24 cellular contexts compared by ENCODE assay signal in genomic region chr17:82048571-82048971, GRCh38. TPM values are rescaled to one million over a fixed set of nuclear protein-coding genes. Genes with fewer than 3 reads are reported as not detected.
DNase-seq lines count a peak whose midpoint lies in the region; ATAC-seq, FAIRE-seq and TF ChIP-seq lines count a peak whose summit lies in the region.
"Had no signal": no experiment of that assay in that cellular context is flagged by ENCODE, and none has a peak within 500 bp of the region (broad histone marks: within the 10 kb centered on the region; RNA-seq: fewer than 3 reads in every experiment).

No MANE protein-coding gene starts in this region.

- peaks cover 5 to 21% (median 18%) of the 10 kb centered on the region in 3 donors for H3K4me1 Mint-ChIP-seq in T-cell
- H3K4me1 Mint-ChIP-seq in immature natural killer cell: peaks cover 7 to 25% of the 10 kb centered on the region in 2 donors

- POLR2A ChIA-PET in HEK293 (lab: Yijun Ruan, JAX): interaction anchor here (14.2 kb wide), 1 partner anchor 10 kb away, joined by 96 read pairs; the partner anchor contains the start of gene DCXR
- POLR2A ChIA-PET in T-cell (lab: Charles Lee): no interaction called here
- POLR2A ChIA-PET in K562 (lab: Yijun Ruan, JAX): no interaction called here

- H3K4me3 ChIP-seq in HEK293 (ENCODE audit: low read depth, low read length) (no peak overlapping the region), K562 (no peak overlapping the region), osteoblast (ENCODE audit: insufficient read depth, low read length) (no peak overlapping the region)

- H3K9me3 Mint-ChIP-seq in T-cell (no peaks in the 10 kb centered on the region), immature natural killer cell (no peaks in the 10 kb centered on the region)
- H3K9me3 Mint-ChIP-seq: CD8-positive, alpha-beta memory T cell had no signal

- DNase-seq in T-cell (no peak), K562 (ENCODE audit: extremely low read depth in 1 of 4, low spot score in 3 of 4) (peak in 2 of 4 experiments; percentile 23 to 36), osteoblast (ENCODE audit: insufficient read length, low spot score, missing footprints) (peak; percentile 85), immature natural killer cell (no peak), MV-4-11 (lab: John Stamatoyannopoulos, UW) (no peak)
- DNase-seq in effector CD8-positive, alpha-beta T cell (lab: John Stamatoyannopoulos, UW): no peak
- DNase-seq in activated CD4-positive, CD25-positive, alpha-beta regulatory T cell (lab: John Stamatoyannopoulos, UW): no peak
- DNase-seq: CD8-positive, alpha-beta memory T cell; DMS 273 treated with DMSO at 0.1 percent for 48 hours; DMS79 treated with DMSO at 0.1 percent for 48 hours; KBM-7; NCI-H1417; NCI-H1694; NCI-H2029 treated with DMSO at 0.1 percent for 48 hours; NCI-H446 treated with DMSO at 0.1 percent for 48 hours; NCI-H526; NCI-H82; NK-92 treated with Interleukin-12 subunit alpha and Interleukin-12 subunit beta, amount 100 ng/mL, for 24 hours; RPMI8226; SHP77 had no signal

- H3K27me3 ChIP-seq in K562 (ENCODE audit: control insufficient read depth in 2 of 2, insufficient read depth in 2 of 2, low read length in 2 of 2): no peaks in the 10 kb centered on the region
- no peaks in the 10 kb centered on the region for H3K27me3 ChIP-seq in osteoblast (ENCODE audit: insufficient read depth, low read length)

- CTCF ChIA-PET in HEK293 (lab: Yijun Ruan, JAX) (interaction anchor here (1.0 to 1.1 kb wide), 3 partner anchors 11 to 18 kb away, joined by 3 to 4 read pairs (median 3); partner anchors contain the start of gene DCXR), T-cell (lab: Charles Lee) (interaction anchor here in 1 of 2 donors (0.9 kb wide), 1 partner anchor 11 kb away, joined by 5 read pairs; the partner anchor contains the start of gene DCXR), K562 (lab: Yijun Ruan, JAX; ENCODE audit: low intra/inter-chr PET ratio) (no interaction called here)

- no TSS peak for BruUV-seq in K562 (replicated peaks; lab: Mats Ljungman, UMichigan)

- ATAC-seq in T-cell (replicated peaks in 1 of 4) (no peak), K562 (no peak)

- H4K20me1 ChIP-seq in K562 (replicated peaks; ENCODE audit: control insufficient read depth, insufficient read depth, low read length) (0 out of 2 replicates have a peak, but pooled peaks cover 4% of the 10 kb centered on the region), osteoblast (ENCODE audit: insufficient read depth, low read length) (peaks cover 4% of the 10 kb centered on the region)

- TF ChIP-seq EP300 in K562 (IDR thresholded peaks at IDR 0.05; ENCODE audit: low read length): no peak

- peaks cover 7% of the 10 kb centered on the region for H3K36me3 Mint-ChIP-seq in T-cell
- peaks cover 0 to 5% (median 0%) of the 10 kb centered on the region in 3 donors for H3K36me3 Mint-ChIP-seq in immature natural killer cell

- H3K27me3 Mint-ChIP-seq in T-cell: no peaks in the 10 kb centered on the region
- H3K27me3 Mint-ChIP-seq in immature natural killer cell (ENCODE audit: low read depth in 3 of 3): peaks cover 0 to 2% (median 0%) of the 10 kb centered on the region in 3 donors
- H3K27me3 Mint-ChIP-seq: B cell; CD8-positive, alpha-beta memory T cell had no signal

- no peaks in the 10 kb centered on the region for H3K9me3 ChIP-seq in HEK293 (ENCODE audit: control insufficient read depth, insufficient read depth, low read depth, low read length)
- no peaks in the 10 kb centered on the region for H3K9me3 ChIP-seq in K562 (replicated peaks; ENCODE audit: control insufficient read depth, insufficient read depth, low read depth, low read length)
- no peaks in the 10 kb centered on the region for H3K9me3 ChIP-seq in osteoblast (ENCODE audit: low read depth, low read length)

- 91% methylated on average over 12 of the region's 20 CpGs for WGBS in K562 (ENCODE audit: insufficient coverage, low coverage, missing lambda C conversion rate)

- H2AFZ ChIP-seq in K562 (ENCODE audit: low read depth, low read length) (no peak overlapping the region), osteoblast (ENCODE audit: low read length) (no peak overlapping the region)

- peaks cover 7% of the 10 kb centered on the region for H3K4me1 ChIP-seq in HEK293 (ENCODE audit: control insufficient read depth, insufficient read depth, low read length)
- peaks cover 6 to 72% of the 10 kb centered on the region in 2 experiments; a peak in 3 of 5 replicates for H3K4me1 ChIP-seq in K562 (replicated peaks in 1 of 2; ENCODE audit: control insufficient read depth in 2 of 2, insufficient read depth in 2 of 2, low read length in 2 of 2)
- H3K4me1 ChIP-seq in osteoblast (ENCODE audit: insufficient read depth, low read length): peaks cover 12% of the 10 kb centered on the region

- H3K36me3 ChIP-seq in HEK293 (ENCODE audit: control insufficient read depth in 2 of 2, insufficient read depth in 1 of 2, low read length in 2 of 2) (peaks cover 0 to 54% of the 10 kb centered on the region in 2 experiments; a peak in 1 of 3 replicates), K562 (ENCODE audit: control insufficient read depth, insufficient read depth, low read length) (peaks cover 44% of the 10 kb centered on the region; the same call in 2 of the 3 replicates), osteoblast (ENCODE audit: insufficient read depth, low read length) (peaks cover 30% of the 10 kb centered on the region)

- peak overlapping the region in 1 of 2 experiments; percentile 43; a peak in 1 of 4 replicates for H3K9ac ChIP-seq in K562 (ENCODE audit: insufficient read depth in 1 of 2, low read depth in 2 of 2, low read length in 2 of 2)

- no peak for FAIRE-seq in K562 (lab: Jason Lieb, UNC)
- FAIRE-seq: H54 had no signal

- H3K27ac ChIP-seq in HEK293 (ENCODE audit: extremely low read depth, low read depth, low read length) (no peak overlapping the region), K562 (ENCODE audit: extremely low read depth, low read depth, low read length) (no peak overlapping the region), osteoblast (ENCODE audit: low read depth, low read length) (no peak overlapping the region)
- H3K27ac ChIP-seq: C4-2B had no signal

- no peak overlapping the region for H3K4me2 ChIP-seq in K562 (ENCODE audit: insufficient read depth, low read length)
- no peak overlapping the region for H3K4me2 ChIP-seq in osteoblast (ENCODE audit: insufficient read depth, low read length)

- no peak for TF ChIP-seq RAD21 in K562 (CRISPR knock-in tag; conservative IDR thresholded peaks at IDR 0.05 in 1 of 2, IDR thresholded peaks at IDR 0.05 in 1 of 2)

- no peak for TF ChIP-seq POLR2A in K562 (conservative IDR thresholded peaks at IDR 0.05)

- no peak for TF ChIP-seq CTCF in HEK293 (tag by site-specific recombination; IDR thresholded peaks at IDR 0.05)
- TF ChIP-seq CTCF in K562 (IDR thresholded peaks at IDR 0.05 in 2 of 3, conservative IDR thresholded peaks at IDR 0.05 in 1 of 3; ENCODE audit: insufficient read depth in 2 of 3, low read depth in 1 of 3, low read length in 3 of 3): no peak
- TF ChIP-seq CTCF in osteoblast (IDR thresholded peaks at IDR 0.05; ENCODE audit: extremely low read depth, low read depth, low read length): no peak

- intact Hi-C loops in K562 (cut with micrococcal nuclease): no loop called here

- H3K9me1 ChIP-seq in K562 (ENCODE audit: control insufficient read depth, insufficient read depth, low read length): peaks cover 2% of the 10 kb centered on the region

- H3K4me3 Mint-ChIP-seq in T-cell (peak overlapping the region in 2 of 3 donors; percentile 24 to 46), immature natural killer cell (no peak overlapping the region)

- in situ Hi-C loops in K562 (cut with MboI): no loop called here

- H3K79me2 ChIP-seq in K562 (ENCODE audit: control insufficient read depth, insufficient read depth, low read length): peaks cover 28% of the 10 kb centered on the region
- H3K79me2 ChIP-seq in osteoblast (ENCODE audit: insufficient read depth, low read length): peaks cover 35% of the 10 kb centered on the region

- H3K27ac Mint-ChIP-seq in T-cell: no peak overlapping the region
- H3K27ac Mint-ChIP-seq in immature natural killer cell: no peak overlapping the region
- H3K27ac Mint-ChIP-seq: B cell had no signal

RNA-seq across cellular contexts. Expression of gene RFNG, which starts 3.0 kb away (rescaled TPM):
- total RNA-seq in T-cell: 10 to 100 TPM; 31.5 to 38.6 (median 35.2) TPM
- total RNA-seq in K562 (2011; cell fraction: chromatin; rRNA removed; ENCODE audit: low replicate concordance): 23.1 and 61.7 TPM in 2 replicates
- total RNA-seq in K562 (2011; cell fraction: nucleolus; rRNA removed): 74.4 and 74.9 TPM in 2 replicates
- total RNA-seq in K562 (2011; cell fraction: nucleoplasm; rRNA removed): 36.5 and 40.5 TPM in 2 replicates
- total RNA-seq in K562 (2014; rRNA removed): 23.6 and 28.4 TPM in 2 replicates
- total RNA-seq in K562 (2014; rRNA removed; fragmentation: Illumina TruSeq; extraction: Trizol): 6.5 and 9.5 TPM in 2 replicates
- total RNA-seq in K562 (2015; rRNA removed; fragmentation: Illumina TruSeq; extraction: Trizol): 11.1 and 14.3 TPM in 2 replicates
- total RNA-seq in K562 (2021): 26.9 and 30.2 TPM in 2 replicates
- 9.2 and 17.2 TPM in 2 replicates for polyA plus RNA-seq in K562 (2011; rRNA removed)
- 12.2 and 23.8 TPM in 2 replicates for polyA plus RNA-seq in K562 (2011; cell fraction: cytosol; rRNA removed)
- 144 and 164 TPM in 2 replicates for polyA plus RNA-seq in K562 (2011; cell fraction: nucleus; rRNA removed)
- polyA plus RNA-seq in K562 (2012): 16.9 and 35.2 TPM in 2 replicates
- polyA plus RNA-seq in K562 (2014; fragmentation: Illumina TruSeq; extraction: Trizol): 9.0 and 18.5 TPM in 2 replicates
- polyA plus RNA-seq in K562 (2014; fragmentation: Nextera tagmentation; extraction: Ambion mirVana): under 1 TPM; 0.32 to 0.66 TPM
- polyA plus RNA-seq in K562 (2014; rRNA removed): 32.6 and 32.8 TPM in 2 replicates
- 2.0 TPM in 2 replicates for polyA minus RNA-seq in K562 (2011; rRNA and poly(A)+ RNA removed)
- polyA minus RNA-seq in K562 (2011; cell fraction: cytosol; rRNA and poly(A)+ RNA removed): 11.7 and 13.1 TPM in 2 replicates
- polyA minus RNA-seq in K562 (2011; cell fraction: nucleus; rRNA and poly(A)+ RNA removed): 11.4 and 14.3 TPM in 2 replicates
- 46.3 and 52.7 TPM in 2 replicates for total RNA-seq in osteoblast
- polyA plus RNA-seq in immature natural killer cell: 1 to 10 TPM; 2.2 to 3.7 (median 3.2) TPM

RNA-seq across cellular contexts. Expression of gene GPS1, which starts 3.1 kb away (rescaled TPM):
- total RNA-seq in T-cell: 100 to 1,000 TPM in 2 of 5 donors, 10 to 100 TPM in 3; 75.3 to 117 (median 98.0) TPM
- 57.5 and 207 TPM in 2 replicates for total RNA-seq in K562 (2011; cell fraction: chromatin; rRNA removed; ENCODE audit: low replicate concordance)
- total RNA-seq in K562 (2011; cell fraction: nucleolus; rRNA removed): 178 and 205 TPM in 2 replicates
- total RNA-seq in K562 (2011; cell fraction: nucleoplasm; rRNA removed): 87.8 and 88.8 TPM in 2 replicates
- 137 and 183 TPM in 2 replicates for total RNA-seq in K562 (2014; rRNA removed)
- 17.5 and 26.3 TPM in 2 replicates for total RNA-seq in K562 (2014; rRNA removed; fragmentation: Illumina TruSeq; extraction: Trizol)
- 69.9 and 72.5 TPM in 2 replicates for total RNA-seq in K562 (2015; rRNA removed; fragmentation: Illumina TruSeq; extraction: Trizol)
- 162 and 167 TPM in 2 replicates for total RNA-seq in K562 (2021)
- 57.0 and 88.5 TPM in 2 replicates for polyA plus RNA-seq in K562 (2011; rRNA removed)
- polyA plus RNA-seq in K562 (2011; cell fraction: cytosol; rRNA removed): 94.2 and 226 TPM in 2 replicates
- polyA plus RNA-seq in K562 (2011; cell fraction: nucleus; rRNA removed): 212 and 255 TPM in 2 replicates
- polyA plus RNA-seq in K562 (2012): 103 and 115 TPM in 2 replicates
- 74.5 and 111 TPM in 2 replicates for polyA plus RNA-seq in K562 (2014; fragmentation: Illumina TruSeq; extraction: Trizol)
- polyA plus RNA-seq in K562 (2014; fragmentation: Nextera tagmentation; extraction: Ambion mirVana): 10 to 100 TPM in 1 of 2 experiments, 1 to 10 TPM in 1; 3.1 to 13.4 TPM
- 112 and 123 TPM in 2 replicates for polyA plus RNA-seq in K562 (2014; rRNA removed)
- polyA minus RNA-seq in K562 (2011; rRNA and poly(A)+ RNA removed): 31.9 and 46.4 TPM in 2 replicates
- 71.4 and 74.6 TPM in 2 replicates for polyA minus RNA-seq in K562 (2011; cell fraction: cytosol; rRNA and poly(A)+ RNA removed)
- 72.3 and 75.2 TPM in 2 replicates for polyA minus RNA-seq in K562 (2011; cell fraction: nucleus; rRNA and poly(A)+ RNA removed)
- total RNA-seq in osteoblast: 90.2 and 93.7 TPM in 2 replicates
- 100 to 1,000 TPM; 174 to 212 (median 183) TPM for polyA plus RNA-seq in immature natural killer cell

RNA-seq across cellular contexts. Expression of gene DCXR, which starts 11.1 kb away (rescaled TPM):
- total RNA-seq in T-cell: 100 to 1,000 TPM in 1 of 5 donors, 10 to 100 TPM in 4; 70.4 to 111 (median 96.1) TPM
- total RNA-seq in K562 (2011; cell fraction: chromatin; rRNA removed; ENCODE audit: low replicate concordance): 78.8 and 254 TPM in 2 replicates
- 329 and 354 TPM in 2 replicates for total RNA-seq in K562 (2011; cell fraction: nucleolus; rRNA removed)
- total RNA-seq in K562 (2011; cell fraction: nucleoplasm; rRNA removed): 133 and 150 TPM in 2 replicates
- 165 and 194 TPM in 2 replicates for total RNA-seq in K562 (2014; rRNA removed)
- 41.1 and 66.0 TPM in 2 replicates for total RNA-seq in K562 (2014; rRNA removed; fragmentation: Illumina TruSeq; extraction: Trizol)
- total RNA-seq in K562 (2015; rRNA removed; fragmentation: Illumina TruSeq; extraction: Trizol): 76.0 and 90.0 TPM in 2 replicates
- total RNA-seq in K562 (2021): 235 and 256 TPM in 2 replicates
- 156 and 201 TPM in 2 replicates for polyA plus RNA-seq in K562 (2011; rRNA removed)
- polyA plus RNA-seq in K562 (2011; cell fraction: cytosol; rRNA removed): 404 and 845 TPM in 2 replicates
- 611 and 714 TPM in 2 replicates for polyA plus RNA-seq in K562 (2011; cell fraction: nucleus; rRNA removed)
- polyA plus RNA-seq in K562 (2012): 229 and 244 TPM in 2 replicates
- 243 and 274 TPM in 2 replicates for polyA plus RNA-seq in K562 (2014; fragmentation: Illumina TruSeq; extraction: Trizol)
- polyA plus RNA-seq in K562 (2014; fragmentation: Nextera tagmentation; extraction: Ambion mirVana): 10 to 100 TPM; 21.3 to 50.3 TPM
- polyA plus RNA-seq in K562 (2014; rRNA removed): 229 and 261 TPM in 2 replicates
- 34.8 and 73.6 TPM in 2 replicates for polyA minus RNA-seq in K562 (2011; rRNA and poly(A)+ RNA removed)
- 67.3 and 81.5 TPM in 2 replicates for polyA minus RNA-seq in K562 (2011; cell fraction: cytosol; rRNA and poly(A)+ RNA removed)
- 104 and 111 TPM in 2 replicates for polyA minus RNA-seq in K562 (2011; cell fraction: nucleus; rRNA and poly(A)+ RNA removed)
- 23.9 and 31.8 TPM in 2 replicates for total RNA-seq in osteoblast
- 100 to 1,000 TPM; 144 to 242 (median 165) TPM for polyA plus RNA-seq in immature natural killer cell

RNA-seq across cellular contexts. Expression of gene DUS1L, which starts 17.0 kb away (rescaled TPM):
- total RNA-seq in T-cell: 100 to 1,000 TPM; 137 to 186 (median 177) TPM
- total RNA-seq in K562 (2011; cell fraction: chromatin; rRNA removed; ENCODE audit: low replicate concordance): 125 and 499 TPM in 2 replicates
- total RNA-seq in K562 (2011; cell fraction: nucleolus; rRNA removed): 452 and 491 TPM in 2 replicates
- 177 and 203 TPM in 2 replicates for total RNA-seq in K562 (2011; cell fraction: nucleoplasm; rRNA removed)
- total RNA-seq in K562 (2014; rRNA removed): 203 and 249 TPM in 2 replicates
- 45.0 and 57.5 TPM in 2 replicates for total RNA-seq in K562 (2014; rRNA removed; fragmentation: Illumina TruSeq; extraction: Trizol)
- 83.1 and 83.9 TPM in 2 replicates for total RNA-seq in K562 (2015; rRNA removed; fragmentation: Illumina TruSeq; extraction: Trizol)
- 193 and 209 TPM in 2 replicates for total RNA-seq in K562 (2021)
- 60.1 and 77.0 TPM in 2 replicates for polyA plus RNA-seq in K562 (2011; rRNA removed)
- polyA plus RNA-seq in K562 (2011; cell fraction: cytosol; rRNA removed): 62.4 and 118 TPM in 2 replicates
- polyA plus RNA-seq in K562 (2011; cell fraction: nucleus; rRNA removed): 712 and 945 TPM in 2 replicates
- polyA plus RNA-seq in K562 (2012): 123 and 178 TPM in 2 replicates
- polyA plus RNA-seq in K562 (2014; fragmentation: Illumina TruSeq; extraction: Trizol): 97.2 and 99.8 TPM in 2 replicates
- 10 to 100 TPM in 1 of 2 experiments, 1 to 10 TPM in 1; 7.8 to 11.3 TPM for polyA plus RNA-seq in K562 (2014; fragmentation: Nextera tagmentation; extraction: Ambion mirVana)
- polyA plus RNA-seq in K562 (2014; rRNA removed): 201 and 210 TPM in 2 replicates
- 17.2 and 22.2 TPM in 2 replicates for polyA minus RNA-seq in K562 (2011; rRNA and poly(A)+ RNA removed)
- 54.0 and 54.3 TPM in 2 replicates for polyA minus RNA-seq in K562 (2011; cell fraction: cytosol; rRNA and poly(A)+ RNA removed)
- 179 and 184 TPM in 2 replicates for polyA minus RNA-seq in K562 (2011; cell fraction: nucleus; rRNA and poly(A)+ RNA removed)
- 43.8 and 43.9 TPM in 2 replicates for total RNA-seq in osteoblast
- 10 to 100 TPM; 61.7 to 85.3 (median 82.5) TPM for polyA plus RNA-seq in immature natural killer cell

RNA-seq across cellular contexts. Expression of gene RAC3, which starts 17.1 kb away (rescaled TPM):
- 1 to 10 TPM; 1.1 to 5.4 (median 3.6) TPM for total RNA-seq in T-cell
- total RNA-seq in K562 (2011; cell fraction: chromatin; rRNA removed; ENCODE audit: low replicate concordance): 19.4 and 85.2 TPM in 2 replicates
- total RNA-seq in K562 (2011; cell fraction: nucleolus; rRNA removed): 134 and 179 TPM in 2 replicates
- 71.3 and 86.0 TPM in 2 replicates for total RNA-seq in K562 (2011; cell fraction: nucleoplasm; rRNA removed)
- 292 and 377 TPM in 2 replicates for total RNA-seq in K562 (2014; rRNA removed)
- total RNA-seq in K562 (2014; rRNA removed; fragmentation: Illumina TruSeq; extraction: Trizol): 21.8 and 30.5 TPM in 2 replicates
- total RNA-seq in K562 (2015; rRNA removed; fragmentation: Illumina TruSeq; extraction: Trizol): 91.3 and 98.6 TPM in 2 replicates
- total RNA-seq in K562 (2021): 133 and 139 TPM in 2 replicates
- 118 and 135 TPM in 2 replicates for polyA plus RNA-seq in K562 (2011; rRNA removed)
- 275 and 623 TPM in 2 replicates for polyA plus RNA-seq in K562 (2011; cell fraction: cytosol; rRNA removed)
- 159 and 273 TPM in 2 replicates for polyA plus RNA-seq in K562 (2011; cell fraction: nucleus; rRNA removed)
- polyA plus RNA-seq in K562 (2012): 51.3 and 82.3 TPM in 2 replicates
- polyA plus RNA-seq in K562 (2014; fragmentation: Illumina TruSeq; extraction: Trizol): 137 and 193 TPM in 2 replicates
- under 1 TPM; 0.23 to 0.28 TPM for polyA plus RNA-seq in K562 (2014; fragmentation: Nextera tagmentation; extraction: Ambion mirVana)
- polyA plus RNA-seq in K562 (2014; rRNA removed): 281 and 307 TPM in 2 replicates
- polyA minus RNA-seq in K562 (2011; rRNA and poly(A)+ RNA removed): 16.0 and 29.2 TPM in 2 replicates
- 66.2 and 68.0 TPM in 2 replicates for polyA minus RNA-seq in K562 (2011; cell fraction: cytosol; rRNA and poly(A)+ RNA removed)
- 52.2 and 55.2 TPM in 2 replicates for polyA minus RNA-seq in K562 (2011; cell fraction: nucleus; rRNA and poly(A)+ RNA removed)
- total RNA-seq in osteoblast: 0.59 and 1.8 TPM in 2 replicates
- polyA plus RNA-seq in immature natural killer cell: not detected
- polyA plus RNA-seq: CD8-positive, alpha-beta memory T cell had no signal

Comparison
In these comparisons a context has a peak if more than half of its experiments do, and no peak if none do; other contexts are left out.
1. H3K4me3 Mint-ChIP-seq: peak in T-cell (2 of 3); none in immature natural killer cell (0 of 5).